In genomic region chr4:90660672-90661071, GRCh38 we compare ENCODE assay signal across 8 cellular contexts.
"Had no signal": no experiment of that assay in that cellular context is flagged by ENCODE, and none has a peak within 500 bp of the region (broad histone marks: within the 10 kb centered on the region; RNA-seq: fewer than 3 reads in every experiment).

No MANE protein-coding gene starts in this region.

- H3K4me2 ChIP-seq: KMS-11 had no signal

- H3K4me3 Mint-ChIP-seq: H9 had no signal

- H3K27ac ChIP-seq: GM23248, KMS-11 had no signal

- H2AFZ ChIP-seq: GM23248 had no signal

- H3K4me1 Mint-ChIP-seq: H9 had no signal

- H3K27ac Mint-ChIP-seq: H9 had no signal

- H3K9ac ChIP-seq: GM23248, KMS-11 had no signal

- FAIRE-seq: H54, HTR-8/SVneo had no signal

- H3K4me3 ChIP-seq: GM23248 had no signal

- DNase-seq: GM23248, GOT3, H9, HCEC 1CT, KBM-7 had no signal
